Comparison of ENCODE assay signal across 8 cellular contexts in the genomic region with DNA sequence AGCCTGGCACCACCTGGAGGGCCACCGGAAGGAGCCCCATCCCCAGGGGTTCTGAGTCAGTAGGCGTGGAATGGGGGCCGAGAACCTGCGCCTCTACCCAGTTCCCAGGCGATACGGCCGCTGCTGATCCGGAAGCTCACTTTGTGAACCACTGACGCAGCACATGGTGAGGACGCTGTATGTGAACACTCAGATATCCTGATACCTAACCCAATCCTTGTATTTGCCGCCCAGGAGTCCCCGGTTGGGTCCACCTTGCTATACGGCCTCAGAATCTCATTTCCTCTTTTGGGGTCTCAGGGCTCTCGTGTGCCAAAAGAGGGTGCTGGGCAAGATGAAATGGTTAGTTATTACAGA. TPM values are rescaled to one million over a fixed set of nuclear protein-coding genes. Genes with fewer than 3 reads are reported as not detected.
DNase-seq lines count a peak whose midpoint lies in the region; ATAC-seq and TF ChIP-seq lines count a peak whose summit lies in the region.

No MANE protein-coding gene starts in this region.

- peak overlapping the region; percentile 95 for H3K4me3 Mint-ChIP-seq in osteocyte (ENCODE audit: unreplicated experiment)

- H2AFZ ChIP-seq in Karpas-422 (ENCODE audit: low read length): 0 out of 2 replicates have a peak overlapping the region, but pooled peaks have one; percentile 86

- no peaks in the 10 kb centered on the region for H3K9me3 Mint-ChIP-seq in osteocyte (ENCODE audit: unreplicated experiment)

- H3K4me3 ChIP-seq in GM12865 (ENCODE audit: low read depth, low read length): peak overlapping the region; percentile 71
- peak overlapping the region; percentile 80 for H3K4me3 ChIP-seq in Karpas-422 (ENCODE audit: low read length)
- peak overlapping the region in 1 of 2 donors; percentile 22 for H3K4me3 ChIP-seq in esophagus (ENCODE audit: low read depth in 1 of 2, low read length in 2 of 2)

- peak overlapping the region; percentile 88 for H3K4me2 ChIP-seq in Karpas-422 (ENCODE audit: low read depth, low read length, poor library complexity, severe bottlenecking)

- peak overlapping the region; percentile 94 for H3K27ac Mint-ChIP-seq in osteocyte (ENCODE audit: unreplicated experiment)

- H3K27ac ChIP-seq in Karpas-422 (ENCODE audit: low read length) (peak overlapping the region; percentile 94), esophagus (ENCODE audit: low read depth in 2 of 2, low read length in 1 of 2) (peak overlapping the region; percentile 90 to 91)

- peaks cover 31% of the 10 kb centered on the region for H3K79me2 ChIP-seq in Karpas-422 (ENCODE audit: low read length)

- DNase-seq in GM12865 (ENCODE audit: low read depth): peak; percentile 95
- DNase-seq in Karpas-422: peak; percentile 95
- DNase-seq in activated CD4-positive, alpha-beta T cell treated with anti-CD3 and anti-CD28 coated beads for 48 hours: peak; percentile 67
- no peak for DNase-seq in osteocyte (ENCODE audit: extremely low spot score, unreplicated experiment)
- no peak for DNase-seq in COLO829 (ENCODE audit: low spot score)
- no peak for DNase-seq in hepatic stellate cell (ENCODE audit: low spot score)

- peaks cover 2% of the 10 kb centered on the region for H3K36me3 Mint-ChIP-seq in osteocyte (ENCODE audit: unreplicated experiment)

- no peaks in the 10 kb centered on the region for H3K27me3 Mint-ChIP-seq in osteocyte (ENCODE audit: unreplicated experiment)

- 53 to 56% methylated on average over 14 of the region's 14 CpGs for WGBS in esophagus, 2 donors

- H3K9me2 ChIP-seq in Karpas-422 (replicated peaks; ENCODE audit: insufficient read depth, low read length): no peaks in the 10 kb centered on the region

- TF ChIP-seq CTCF in GM12865 (IDR thresholded peaks at IDR 0.05; ENCODE audit: insufficient read depth, low read depth, low read length, missing control alignments) (no peak), osteocyte (IDR thresholded peaks at IDR 0.05) (no peak)

- H3K27me3 ChIP-seq in Karpas-422 (ENCODE audit: low read length): no peaks in the 10 kb centered on the region
- no peaks in the 10 kb centered on the region for H3K27me3 ChIP-seq in esophagus (ENCODE audit: control insufficient read depth in 1 of 2, insufficient read depth in 2 of 2, low read length in 2 of 2)

- H3K9me3 ChIP-seq in Karpas-422 (ENCODE audit: low read length) (no peaks in the 10 kb centered on the region), esophagus (ENCODE audit: control insufficient read depth in 2 of 2, insufficient read depth in 1 of 2, low read depth in 1 of 2, low read length in 1 of 2) (no peaks in the 10 kb centered on the region)

- peak overlapping the region; percentile 83 for H3K9ac ChIP-seq in Karpas-422 (ENCODE audit: low read length)

- peaks cover 36% of the 10 kb centered on the region for H3K4me1 ChIP-seq in Karpas-422 (ENCODE audit: low read length)
- H3K4me1 ChIP-seq in esophagus (ENCODE audit: control insufficient read depth in 2 of 2, insufficient read depth in 2 of 2, low read length in 1 of 2): peaks cover 0 to 9% of the 10 kb centered on the region in 2 donors

- ATAC-seq in GM21619 (IDR thresholded peaks at IDR 0.05; ENCODE audit: unreplicated experiment): peak; percentile 35

- peaks cover 19% of the 10 kb centered on the region for H4K20me1 ChIP-seq in Karpas-422 (ENCODE audit: insufficient read depth, low read depth, low read length)

- peaks cover 23% of the 10 kb centered on the region for H3K4me1 Mint-ChIP-seq in osteocyte (ENCODE audit: unreplicated experiment)

- H3K36me3 ChIP-seq in Karpas-422 (ENCODE audit: insufficient read depth, low read length): peaks cover 15% of the 10 kb centered on the region
- peaks cover 0 to 13% of the 10 kb centered on the region in 2 donors for H3K36me3 ChIP-seq in esophagus (ENCODE audit: control insufficient read depth in 2 of 2, insufficient read depth in 2 of 2, low read length in 1 of 2)

RNA-seq across cellular contexts. Expression of a gene that starts 0.6 kb away (rescaled TPM):
- 82.1 and 89.0 TPM in 2 replicates for total RNA-seq in Karpas-422 (2014; rRNA removed; shearing (Covaris generic); ENCODE audit: low replicate concordance)
- polyA plus RNA-seq in esophagus: 100 to 1,000 TPM; 262 to 270 TPM
- 65.2 and 69.4 TPM in 2 replicates for total RNA-seq in osteocyte

RNA-seq across cellular contexts. Expression of a gene that starts 31.5 kb away (rescaled TPM):
- total RNA-seq in Karpas-422 (2014; rRNA removed; shearing (Covaris generic); ENCODE audit: low replicate concordance): 21.3 and 33.7 TPM in 2 replicates
- 1 to 10 TPM; 1.4 to 3.6 TPM for polyA plus RNA-seq in esophagus
- 29.2 and 35.0 TPM in 2 replicates for total RNA-seq in osteocyte

RNA-seq across cellular contexts. Expression of a gene that starts 41.1 kb away (rescaled TPM):
- total RNA-seq in Karpas-422 (2014; rRNA removed; shearing (Covaris generic); ENCODE audit: low replicate concordance): 0.19 and 0.36 TPM in 2 replicates
- polyA plus RNA-seq in esophagus: under 1 TPM; 0.55 to 0.57 TPM
- total RNA-seq in osteocyte: not detected in 2 replicates

Comparison
In these comparisons a context has a peak if more than half of its experiments do, and no peak if none do; other contexts are left out.
1. DNase-seq: peak in GM12865 (single experiment), Karpas-422 (single experiment) and activated CD4-positive, alpha-beta T cell treated with anti-CD3 and anti-CD28 coated beads for 48 hours (single experiment); none in osteocyte (single experiment), COLO829 (single experiment) and hepatic stellate cell (single experiment).